34 cellular contexts compared by ENCODE assay signal in the genomic region with DNA sequence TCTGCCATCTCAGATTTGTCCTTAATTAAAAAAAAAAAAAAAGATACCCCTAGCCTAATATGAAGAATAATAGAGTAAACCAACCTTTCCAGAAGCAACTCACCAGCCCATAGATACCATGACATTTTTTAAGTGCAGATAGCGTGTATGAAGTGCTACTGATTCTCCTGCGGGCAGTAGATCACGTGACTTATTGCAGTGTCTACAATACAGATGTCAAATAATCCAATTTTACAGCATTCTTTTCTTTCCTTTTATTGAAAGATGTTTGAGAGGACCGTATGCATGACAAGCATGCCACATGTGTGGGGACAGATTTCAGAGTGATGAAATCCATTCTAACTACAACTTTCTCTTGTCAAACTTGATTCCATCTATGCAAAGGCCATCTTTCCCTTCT.
"Had no signal": no experiment of that assay in that cellular context is flagged by ENCODE, and none has a peak within 500 bp of the region (broad histone marks: within the 10 kb centered on the region; RNA-seq: fewer than 3 reads in every experiment).

No MANE protein-coding gene starts in this region.

- DNase-seq: activated B cell treated with CpG ODN at 0.5 μM for 24 hours; activated CD4-positive, alpha-beta memory T cell treated with anti-CD3 and anti-CD28 coated beads for 36 hours; activated CD4-positive, alpha-beta T cell treated with anti-CD3 and anti-CD28 coated beads for 4 hours; activated CD4-positive, alpha-beta T cell treated with anti-CD3 and anti-CD28 coated beads, Interleukin-2, amount 10 ng/mL, durations not matched to agents 24 days and 14 days; activated CD4-positive, alpha-beta T cell treated with anti-CD3 and anti-CD28 coated beads, Interleukin-2, amount 50 U/mL, for 1 hour; activated CD4-positive, alpha-beta T cell treated with anti-CD3 and anti-CD28 coated beads, Interleukin-2, amount 50 U/mL, for 4 hours; activated CD4-positive, CD25-positive, alpha-beta regulatory T cell treated with anti-CD3 and anti-CD28 coated beads, Interleukin-2, amount 50 U/mL, for 72 hours; activated CD8-positive, alpha-beta memory T cell treated with anti-CD3 and anti-CD28 coated beads, Interleukin-2, amount 50 U/mL, for 4 hours; activated CD8-positive, alpha-beta T cell treated with anti-CD3 and anti-CD28 coated beads for 36 hours; activated effector memory CD4-positive, alpha-beta T cell treated with anti-CD3 and anti-CD28 coated beads, Interleukin-2, amount 50 U/mL, for 16 hours; activated gamma-delta T cell treated with Interleukin-2 at 50 U/mL for 16 hours; activated naive CD4-positive, alpha-beta T cell; activated naive CD4-positive, alpha-beta T cell treated with anti-CD3 and anti-CD28 coated beads for 36 hours; activated naive CD4-positive, alpha-beta T cell treated with anti-CD3 and anti-CD28 coated beads, Interleukin-2, amount 50 U/mL, for 16 hours; activated naive CD8-positive, alpha-beta T cell treated with anti-CD3 and anti-CD28 coated beads for 36 hours; activated T-cell treated with anti-CD3 and anti-CD28 coated beads for 4 hours; activated T-cell treated with anti-CD3 and anti-CD28 coated beads, Interleukin-2, amount 50 U/mL, for 1 hour; activated T-cell treated with anti-CD3 and anti-CD28 coated beads, Interleukin-2, amount 50 U/mL, for 4 hours; activated T-cell treated with anti-CD3 and anti-CD28 coated beads, Interleukin-2, amount 50 U/mL, for 72 hours; adrenal gland; amniotic stem cell; aorta; body of pancreas; brain microvascular endothelial cell; central memory CD4-positive, alpha-beta T cell; T-helper 1 cell; T-helper 2 cell; T-helper 9 cell had no signal

- H3K9me3 ChIP-seq: adrenal gland, body of pancreas, breast epithelium had no signal

- H3K36me3 ChIP-seq: adrenal gland, brain microvascular endothelial cell, breast epithelium had no signal

- H3K27ac ChIP-seq: adrenal gland, body of pancreas, brain microvascular endothelial cell, breast epithelium, VCaP had no signal

- H3K4me3 ChIP-seq: adrenal gland, body of pancreas, breast epithelium had no signal

- H3K27me3 ChIP-seq: adrenal gland, body of pancreas, brain microvascular endothelial cell had no signal

- FAIRE-seq: astrocyte, TTC549 had no signal

- H3K4me1 ChIP-seq: adrenal gland, breast epithelium had no signal

- ATAC-seq: activated CD8-positive, alpha-beta T cell treated with anti-CD3 and anti-CD28 coated beads for 36 hours; activated naive CD4-positive, alpha-beta T cell treated with anti-CD3 and anti-CD28 coated beads, Interleukin-2, amount 50 U/mL, for 72 hours; activated T-cell treated with anti-CD3 and anti-CD28 coated beads, Interleukin-2, amount 50 U/mL, for 4 hours; activated T-cell treated with anti-CD3 and anti-CD28 coated beads, Interleukin-2, amount 50 U/mL, for 72 hours; activated T-helper 17 cell treated with anti-CD3 and anti-CD28 coated beads, Interleukin-2, amount 50 U/mL, for 72 hours; body of pancreas had no signal
